8 cellular contexts compared by ENCODE assay signal in the genomic region with DNA sequence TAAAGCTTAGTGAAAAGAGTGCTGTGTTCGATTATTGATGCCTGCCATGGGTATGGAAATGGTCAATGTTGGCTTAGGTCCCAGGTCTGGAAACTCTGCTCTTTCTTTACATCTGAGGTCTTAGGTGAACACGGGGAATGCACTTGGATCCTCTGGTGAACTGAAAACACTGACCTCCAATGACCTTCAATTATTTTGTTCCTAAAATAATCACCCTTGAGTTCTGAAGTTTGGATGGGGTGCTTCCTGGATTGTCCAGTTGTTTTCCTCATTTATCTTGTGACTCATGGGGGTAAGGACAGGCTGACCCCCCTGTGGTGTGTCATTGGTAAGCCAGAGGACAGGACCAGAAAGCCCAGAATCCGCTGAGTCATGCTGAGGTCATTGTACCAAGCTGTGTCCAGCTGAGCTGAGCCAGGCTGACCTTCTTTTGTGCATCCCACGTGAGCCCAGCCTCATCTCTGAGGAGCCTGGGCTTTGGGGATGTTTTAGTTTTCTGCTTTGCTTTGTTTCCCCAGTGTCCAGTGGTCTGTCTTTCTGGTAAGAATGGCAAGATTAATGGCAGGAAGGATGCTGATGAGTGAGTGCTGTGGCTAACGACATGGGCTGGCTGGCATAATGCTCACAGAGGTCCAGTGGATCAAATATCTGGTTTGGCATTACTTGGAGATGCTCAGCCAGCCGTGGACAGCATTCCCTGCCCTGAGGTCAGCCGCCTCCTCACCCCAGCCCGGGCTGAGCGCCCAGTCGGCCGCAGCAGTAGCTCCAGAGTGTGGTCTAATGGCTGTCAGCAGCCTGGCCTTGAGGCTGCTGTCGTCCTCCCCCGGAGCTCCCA. TPM values are rescaled to one million over a fixed set of nuclear protein-coding genes. Genes with fewer than 3 reads are reported as not detected.
DNase-seq lines count a peak whose midpoint lies in the region; ATAC-seq and TF ChIP-seq lines count a peak whose summit lies in the region.

No MANE protein-coding gene starts in this region.

- no peaks in the 10 kb centered on the region for H3K9me3 ChIP-seq in upper lobe of left lung

- peaks cover 0 to 26% (median 4%) of the 10 kb centered on the region in 4 donors for H3K4me1 ChIP-seq in upper lobe of left lung

- DNase-seq in BJ (ENCODE audit: low read depth) = peak; percentile 87
- peak; percentile 2 for DNase-seq in NCI-H774 (lab: John Stamatoyannopoulos, UW)
- DNase-seq in ecto neural progenitor cell (ENCODE audit: low spot score) = peak; percentile 51
- peak; percentile 97 for DNase-seq in medulla oblongata (ENCODE audit: extremely low spot score)
- peak; percentile 84 to 90 for DNase-seq in upper lobe of left lung
- no peak for DNase-seq in stimulated activated CD4-positive, alpha-beta T cell treated with anti-CD3 and anti-CD28 coated beads, Interleukin-15, amount 100 ng/mL, for 24 hours
- DNase-seq in AML-193 (lab: John Stamatoyannopoulos, UW) = no peak
- DNase-seq in KBM-7 = no peak

- 69 to 86% methylated on average over 4 to 12 of the region's 13 CpGs for WGBS in upper lobe of left lung, 2 donors

- H3K36me3 ChIP-seq in BJ (ENCODE audit: control insufficient read depth, insufficient read depth, low read length) (peaks cover 22% of the 10 kb centered on the region), upper lobe of left lung (peaks cover 5 to 37% (median 27%) of the 10 kb centered on the region in 4 donors)

- H3K27me3 ChIP-seq in BJ (ENCODE audit: control insufficient read depth, insufficient read depth, low read length) (no peaks in the 10 kb centered on the region), upper lobe of left lung (no peaks in the 10 kb centered on the region)

- H3K4me3 ChIP-seq in BJ (ENCODE audit: low read depth, low read length) (no peak overlapping the region), upper lobe of left lung (no peak overlapping the region)

- TF ChIP-seq EP300 in upper lobe of left lung (IDR thresholded peaks at IDR 0.05) = peak in 1 of 4 donors; percentile 60

- peak; percentile 71 to 88 for ATAC-seq in upper lobe of left lung (ENCODE audit: low FRiP score in 2 of 2)

- CTCF ChIA-PET in BJ (lab: Yijun Ruan, JAX) = interaction anchor here (1.0 to 1.7 kb wide), 5 partner anchors 9 to 246 kb away, joined by 3 to 8 read pairs (median 4); no protein-coding TSS in a partner anchor

- TF ChIP-seq CTCF in BJ (IDR thresholded peaks at IDR 0.05; ENCODE audit: insufficient read depth, low read depth, low read length) = no peak
- TF ChIP-seq CTCF in upper lobe of left lung (IDR thresholded peaks at IDR 0.05) = no peak

- no peak for TF ChIP-seq POLR2A in upper lobe of left lung (IDR thresholded peaks at IDR 0.05)

- POLR2A ChIA-PET in BJ (lab: Charles Lee) = interaction anchor here (0.6 kb wide), 1 partner anchor 443 kb away, joined by 3 read pairs; no protein-coding TSS in a partner anchor

- H3K27ac ChIP-seq in upper lobe of left lung = peak overlapping the region; percentile 47 to 76 (median 70)

- in situ Hi-C loops in KBM-7 (cut with MboI; ENCODE audit: low pct_unique_long_range_greater_than_20kb, low sequenced_read_pairs) = no loop called here

RNA-seq across cellular contexts. Expression of a gene that starts 35.6 kb away (rescaled TPM):
- 9.5 and 11.1 TPM in 2 replicates for polyA plus RNA-seq in BJ (2011; rRNA removed)
- 15.8 and 17.3 TPM in 2 replicates for polyA minus RNA-seq in BJ (2011; rRNA and poly(A)+ RNA removed)
- 10 to 100 TPM in 2 of 6 donors, 1 to 10 TPM in 4; 5.4 to 49.2 (median 9.3) TPM for total RNA-seq in upper lobe of left lung

RNA-seq across cellular contexts. Expression of a gene that starts 50.4 kb away (rescaled TPM):
- 12.1 and 27.5 TPM in 2 replicates for polyA plus RNA-seq in BJ (2011; rRNA removed)
- 7.2 and 9.4 TPM in 2 replicates for polyA minus RNA-seq in BJ (2011; rRNA and poly(A)+ RNA removed)
- total RNA-seq in upper lobe of left lung = 10 to 100 TPM; 13.2 to 74.6 (median 43.1) TPM

Comparison
In these comparisons a context has a peak if more than half of its experiments do, and no peak if none do; other contexts are left out.
1. DNase-seq: peak in BJ (single experiment), NCI-H774 (single experiment), ecto neural progenitor cell (single experiment), medulla oblongata (single experiment) and upper lobe of left lung (2 of 2); none in stimulated activated CD4-positive, alpha-beta T cell treated with anti-CD3 and anti-CD28 coated beads, Interleukin-15, amount 100 ng/mL, for 24 hours (single experiment), AML-193 (0 of 2) and KBM-7 (single experiment).